8 cellular contexts compared by ENCODE assay signal in the genomic region with DNA sequence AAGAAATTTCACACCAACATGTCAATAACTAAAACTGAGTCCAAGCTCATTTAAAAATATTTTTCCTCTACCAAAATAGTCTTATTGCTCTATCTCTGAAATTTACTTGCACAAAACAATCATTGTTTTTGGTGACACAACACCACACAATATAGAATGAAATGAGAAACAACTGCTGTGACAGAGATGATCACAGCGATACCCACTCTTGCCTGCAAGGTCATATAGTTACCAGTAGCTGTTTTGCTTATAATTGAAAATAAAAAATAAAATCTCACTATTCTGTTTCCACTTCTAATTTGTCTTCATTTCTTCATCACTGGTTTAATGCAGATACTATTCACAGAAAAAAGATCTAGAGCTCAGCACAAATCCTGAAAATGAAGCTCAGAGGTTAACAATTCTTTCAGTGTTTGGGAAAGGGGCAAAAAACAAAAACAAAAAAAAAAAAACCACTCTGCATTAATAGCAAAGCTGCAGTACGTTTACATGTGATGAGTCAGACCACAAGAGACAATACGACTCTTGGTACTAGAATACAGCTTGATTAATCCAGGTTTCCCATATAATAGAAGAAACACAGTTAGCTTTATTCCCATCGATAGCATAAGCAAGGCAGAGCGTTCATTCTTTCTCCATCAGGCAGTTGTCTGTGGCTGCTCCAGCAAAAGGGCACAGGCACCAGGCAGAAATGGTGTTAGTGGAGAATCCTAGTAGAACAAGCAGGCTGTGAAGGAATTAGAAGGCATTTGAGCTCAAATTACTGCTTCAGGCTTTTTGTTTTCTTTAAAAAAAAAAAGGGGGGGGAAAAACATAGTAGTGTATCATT. TPM values are rescaled to one million over a fixed set of nuclear protein-coding genes. Genes with fewer than 3 reads are reported as not detected.
DNase-seq lines count a peak whose midpoint lies in the region; TF ChIP-seq lines count a peak whose summit lies in the region.

No MANE protein-coding gene starts in this region.

- TF ChIP-seq CTCF in AG10803 (conservative IDR thresholded peaks at IDR 0.05; ENCODE audit: low read length), result no peak
- TF ChIP-seq CTCF in Peyer's patch (IDR thresholded peaks at IDR 0.05), result no peak
- TF ChIP-seq CTCF in chondrocyte (IDR thresholded peaks at IDR 0.05), result no peak
- TF ChIP-seq CTCF in stomach (IDR thresholded peaks at IDR 0.05), result no peak

- H3K27ac ChIP-seq in Peyer's patch, result peak overlapping the region; percentile 61 to 80 (median 65)
- peak overlapping the region; percentile 94 for H3K27ac ChIP-seq in layer of hippocampus (ENCODE audit: low read depth, low read length)
- H3K27ac ChIP-seq in stomach, result peak overlapping the region; percentile 75 to 89 (median 88)

- H3K9me3 ChIP-seq in Peyer's patch (no peaks in the 10 kb centered on the region), stomach (no peaks in the 10 kb centered on the region)

- peak overlapping the region; percentile 98 for H3K27ac Mint-ChIP-seq in chondrocyte (ENCODE audit: unreplicated experiment)

- TF ChIP-seq EP300 in stomach (IDR thresholded peaks at IDR 0.05), result no peak

- peak overlapping the region; percentile 76 for H3K4me3 Mint-ChIP-seq in chondrocyte (ENCODE audit: unreplicated experiment)

- WGBS in stomach, 5 donors, result 14 to 32% (median 30%) methylated on average over 5 of the region's 5 CpGs

- no peak for TF ChIP-seq POLR2A in Peyer's patch (IDR thresholded peaks at IDR 0.05)
- no peak for TF ChIP-seq POLR2A in stomach (IDR thresholded peaks at IDR 0.05)

- peaks cover 39% of the 10 kb centered on the region for H3K4me1 Mint-ChIP-seq in chondrocyte (ENCODE audit: low read depth)

- intact Hi-C loops in stomach (cut with DNase I; ENCODE audit: low total_unique reads), result no loop called here

- no peaks in the 10 kb centered on the region for H3K27me3 ChIP-seq in Peyer's patch
- no peaks in the 10 kb centered on the region for H3K27me3 ChIP-seq in layer of hippocampus (ENCODE audit: control insufficient read depth, insufficient read depth, low read length)
- H3K27me3 ChIP-seq in stomach, result no peaks in the 10 kb centered on the region

- H3K36me3 ChIP-seq in Peyer's patch, result no peaks in the 10 kb centered on the region
- no peaks in the 10 kb centered on the region for H3K36me3 ChIP-seq in stomach

- peaks cover 4% of the 10 kb centered on the region for H3K9me3 Mint-ChIP-seq in chondrocyte (ENCODE audit: low read depth)

- H3K4me3 ChIP-seq in AG10803 (ENCODE audit: low read length) (peak overlapping the region; percentile 79), Peyer's patch (peak overlapping the region; percentile 7 to 42 (median 28)), stomach (peak overlapping the region; percentile 34 to 43 (median 38))

- no peaks in the 10 kb centered on the region for H3K27me3 Mint-ChIP-seq in chondrocyte (ENCODE audit: low read depth)

- H3K4me1 ChIP-seq in Peyer's patch (peaks cover 0 to 14% (median 4%) of the 10 kb centered on the region in 4 donors), stomach (peaks cover 9 to 87% (median 29%) of the 10 kb centered on the region in 4 donors)

- peak; percentile 76 for DNase-seq in AG10803 (ENCODE audit: low read depth)
- peak; percentile 61 for DNase-seq in H4 (ENCODE audit: low spot score)
- DNase-seq in Peyer's patch, result no peak
- no peak for DNase-seq in chondrocyte (ENCODE audit: low spot score)
- no peak for DNase-seq in stomach
- no peak for DNase-seq in hepatic stellate cell (ENCODE audit: low spot score)
- no peak for DNase-seq in activated gamma-delta T cell (lab: John Stamatoyannopoulos, UW)

- peaks cover 7% of the 10 kb centered on the region for H3K36me3 Mint-ChIP-seq in chondrocyte (ENCODE audit: low read depth)

RNA-seq across cellular contexts. Expression of a gene that starts 0.8 kb away (rescaled TPM):
- total RNA-seq in H4 (2014; rRNA removed; shearing (Covaris generic)), result 42.5 and 49.9 TPM in 2 replicates
- total RNA-seq in Peyer's patch (10 to 100 TPM; 45.4 to 83.3 (median 46.4) TPM), chondrocyte (92.5 to 124 TPM (median 104 TPM) in 3 replicates), stomach (100 to 1,000 TPM in 1 of 5 donors, 10 to 100 TPM in 4; 10.7 to 102 (median 43.8) TPM)
- polyA plus RNA-seq in stomach, result 10 to 100 TPM in 1 of 3 donors, 1 to 10 TPM in 2; 6.8 to 14.4 (median 9.8) TPM

Comparison
In these comparisons a context has a peak if more than half of its experiments do, and no peak if none do; other contexts are left out.
1. DNase-seq: peak in AG10803 (single experiment) and H4 (single experiment); none in Peyer's patch (0 of 3), chondrocyte (single experiment), stomach (single experiment), hepatic stellate cell (single experiment) and activated gamma-delta T cell (single experiment).
2. H3K4me3 ChIP-seq: peak in every context shown above with its lines; median percentile 79 in AG10803; 38 in stomach; 28 in Peyer's patch.
3. Peak in every context shown above with its lines, with median percentiles within 50 percentile points of each other: H3K27ac ChIP-seq.